8 cellular contexts compared by ENCODE assay signal in genomic region chr14:93219103-93219726, GRCh38. TPM values are rescaled to one million over a fixed set of nuclear protein-coding genes. Genes with fewer than 3 reads are reported as not detected.
DNase-seq lines count a peak whose midpoint lies in the region; ATAC-seq and TF ChIP-seq lines count a peak whose summit lies in the region.

No MANE protein-coding gene starts in this region.

- no peak overlapping the region for H3K9ac ChIP-seq in colonic mucosa (ENCODE audit: low read depth in 2 of 2, low read length in 2 of 2)

- ATAC-seq in GM21381 (IDR thresholded peaks at IDR 0.05; ENCODE audit: unreplicated experiment) (peak; percentile 72), HG03196 (IDR thresholded peaks at IDR 0.05; ENCODE audit: unreplicated experiment) (no peak)

- H3K4me1 ChIP-seq in colonic mucosa = no peaks in the 10 kb centered on the region

- no peaks in the 10 kb centered on the region for H3K36me3 ChIP-seq in colonic mucosa

- intact Hi-C loops in colonic mucosa (cut with DNase I) = no loop called here

- no peaks in the 10 kb centered on the region for H3K9me3 ChIP-seq in colonic mucosa

- DNase-seq in D341Med (ENCODE audit: low spot score) (peak; percentile 73), NAMALWA (ENCODE audit: low spot score) (peak; percentile 79), SW480 (ENCODE audit: low spot score) (peak; percentile 70), colonic mucosa (peak; percentile 48), midbrain (lab: John Stamatoyannopoulos, UW) (peak; percentile 50), cortex of kidney (lab: John Stamatoyannopoulos, UW) (no peak)

- H3K27ac ChIP-seq in colonic mucosa = no peak overlapping the region

- no peaks in the 10 kb centered on the region for H3K27me3 ChIP-seq in colonic mucosa

- TF ChIP-seq CTCF in colonic mucosa (IDR thresholded peaks at IDR 0.05) = peak; percentile 43

- H3K4me3 ChIP-seq in colonic mucosa = no peak overlapping the region

RNA-seq across cellular contexts. Expression of gene UBR7, which starts 12.2 kb away (rescaled TPM):
- 10 to 100 TPM; 22.4 to 35.5 TPM for total RNA-seq in colonic mucosa

RNA-seq across cellular contexts. Expression of gene GON7, which starts 12.3 kb away (rescaled TPM):
- total RNA-seq in colonic mucosa = 10 to 100 TPM; 21.2 to 25.1 TPM

RNA-seq across cellular contexts. Expression of gene LYSET, which starts 34.1 kb away (rescaled TPM):
- total RNA-seq in colonic mucosa = 10 to 100 TPM; 31.3 to 36.8 TPM

RNA-seq across cellular contexts. Expression of gene MOAP1, which starts 34.5 kb away (rescaled TPM):
- 10 to 100 TPM; 12.8 to 22.4 TPM for total RNA-seq in colonic mucosa
